Comparison of ENCODE assay signal across 12 cellular contexts in the genomic region with DNA sequence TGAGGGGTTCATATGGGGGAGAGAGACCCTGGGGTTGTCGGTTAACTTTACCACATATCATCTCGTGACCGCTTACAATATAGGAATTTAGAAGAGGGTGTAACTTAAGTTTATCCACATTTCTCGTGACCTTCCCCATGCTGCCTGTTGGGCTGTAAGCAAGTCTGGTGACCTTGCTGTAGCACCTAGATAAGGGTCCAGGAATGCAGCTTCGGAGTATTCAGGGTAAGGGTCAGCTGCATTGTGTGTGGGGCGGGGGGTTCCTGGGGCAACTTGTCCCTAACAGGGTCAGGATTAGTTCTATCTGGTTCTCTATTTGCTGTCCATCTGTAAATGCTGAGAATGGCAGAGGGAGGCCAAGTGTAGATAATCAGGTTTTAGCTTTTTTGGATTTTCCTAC. TPM values are rescaled to one million over a fixed set of nuclear protein-coding genes. Genes with fewer than 3 reads are reported as not detected.
DNase-seq lines count a peak whose midpoint lies in the region; ATAC-seq and TF ChIP-seq lines count a peak whose summit lies in the region.
"Had no signal": no experiment of that assay in that cellular context is flagged by ENCODE, and none has a peak within 500 bp of the region (broad histone marks: within the 10 kb centered on the region; RNA-seq: fewer than 3 reads in every experiment).

No MANE protein-coding gene starts in this region.

- H3K4me1 Mint-ChIP-seq in activated T-cell treated with anti-CD3 and anti-CD28 coated beads, Interleukin-2, amount 50 U/mL, for 4 hours (ENCODE audit: low read depth) = peaks cover 6% of the 10 kb centered on the region
- H3K4me1 Mint-ChIP-seq in mesothelial cell of epicardium = peaks cover 52% of the 10 kb centered on the region

- H3K27ac ChIP-seq in body of pancreas (peak overlapping the region in 3 of 4 donors; percentile 42 to 84 (median 79)), suprapubic skin (peak overlapping the region; percentile 96)
- H3K27ac ChIP-seq: VCaP had no signal

- no peaks in the 10 kb centered on the region for H3K36me3 Mint-ChIP-seq in activated T-cell treated with anti-CD3 and anti-CD28 coated beads, Interleukin-2, amount 50 U/mL, for 4 hours (ENCODE audit: insufficient read depth)
- H3K36me3 Mint-ChIP-seq in mesothelial cell of epicardium = no peaks in the 10 kb centered on the region

- TF ChIP-seq EP300 in suprapubic skin (IDR thresholded peaks at IDR 0.05) = no peak

- TF ChIP-seq POLR2A in body of pancreas (IDR thresholded peaks at IDR 0.05) (no peak), suprapubic skin (IDR thresholded peaks at IDR 0.05) (no peak)

- no peaks in the 10 kb centered on the region for H3K9me3 Mint-ChIP-seq in activated T-cell treated with anti-CD3 and anti-CD28 coated beads, Interleukin-2, amount 50 U/mL, for 4 hours
- H3K9me3 Mint-ChIP-seq in mesothelial cell of epicardium = no peaks in the 10 kb centered on the region

- H3K4me3 ChIP-seq in body of pancreas (no peak overlapping the region), suprapubic skin (no peak overlapping the region)

- H3K4me1 ChIP-seq in body of pancreas = peaks cover 35% of the 10 kb centered on the region
- peaks cover 38% of the 10 kb centered on the region for H3K4me1 ChIP-seq in suprapubic skin

- H3K4me3 Mint-ChIP-seq in activated T-cell treated with anti-CD3 and anti-CD28 coated beads, Interleukin-2, amount 50 U/mL, for 4 hours = peak overlapping the region; percentile 19
- H3K4me3 Mint-ChIP-seq in mesothelial cell of epicardium = peak overlapping the region; percentile 97

- H3K9me3 ChIP-seq in body of pancreas = no peaks in the 10 kb centered on the region
- no peaks in the 10 kb centered on the region for H3K9me3 ChIP-seq in suprapubic skin

- ATAC-seq in activated T-cell treated with anti-CD3 and anti-CD28 coated beads, Interleukin-2, amount 50 U/mL, for 4 hours = no peak
- no peak for ATAC-seq in body of pancreas

- WGBS in body of pancreas, 2 donors = 68 to 81% methylated on average over 5 to 6 of the region's 6 CpGs
- 90% methylated on average over 6 of the region's 6 CpGs for WGBS in suprapubic skin

- H3K27me3 ChIP-seq in body of pancreas (no peaks in the 10 kb centered on the region), suprapubic skin (no peaks in the 10 kb centered on the region)

- peak overlapping the region; percentile 53 for H3K27ac Mint-ChIP-seq in mesothelial cell of epicardium

- TF ChIP-seq CTCF in body of pancreas (IDR thresholded peaks at IDR 0.05) (no peak), mesothelial cell of epicardium (IDR thresholded peaks at IDR 0.05; ENCODE audit: unreplicated experiment) (no peak), suprapubic skin (IDR thresholded peaks at IDR 0.05) (no peak)

- intact Hi-C loops in body of pancreas (cut with DNase I) = no loop called here

- no peaks in the 10 kb centered on the region for H3K36me3 ChIP-seq in body of pancreas (replicated peaks in 1 of 2; ENCODE audit: insufficient read depth in 1 of 2, low read depth in 2 of 2)
- H3K36me3 ChIP-seq in suprapubic skin = no peaks in the 10 kb centered on the region

- no peak for DNase-seq in activated T-cell treated with anti-CD3 and anti-CD28 coated beads, Interleukin-2, amount 50 U/mL, for 4 hours
- DNase-seq in activated T-cell treated with anti-CD3 and anti-CD28 coated beads, Interleukin-2, amount 50 U/mL, for 1 hour = no peak
- no peak for DNase-seq in body of pancreas
- DNase-seq in mesothelial cell of epicardium (ENCODE audit: low spot score in 2 of 2, unreplicated experiment in 2 of 2) = no peak
- no peak for DNase-seq in suprapubic skin (ENCODE audit: low spot score in 2 of 2)
- no peak for DNase-seq in activated CD4-positive, alpha-beta T cell treated with anti-CD3 and anti-CD28 coated beads for 4 hours
- DNase-seq in NOMO-1 treated with DMSO at 0.1 percent for 48 hours (lab: John Stamatoyannopoulos, UW; ENCODE audit: unreplicated experiment) = no peak
- no peak for DNase-seq in kidney tubule cell (ENCODE audit: low spot score)
- DNase-seq: activated effector memory CD4-positive, alpha-beta T cell treated with Interleukin-2 at 50 U/mL for 16 hours; effector memory CD4-positive, alpha-beta T cell; RPMI8226 had no signal

- H3K27me3 Mint-ChIP-seq in activated T-cell treated with anti-CD3 and anti-CD28 coated beads, Interleukin-2, amount 50 U/mL, for 4 hours (ENCODE audit: low read depth) = peaks cover 44% of the 10 kb centered on the region
- no peaks in the 10 kb centered on the region for H3K27me3 Mint-ChIP-seq in mesothelial cell of epicardium (ENCODE audit: low read depth)

RNA-seq across cellular contexts. Expression of a gene that starts 1.3 kb away (rescaled TPM):
- 1 to 10 TPM in 2 of 3 donors, under 1 TPM in 1; 0.90 to 2.0 (median 1.1) TPM for total RNA-seq in activated T-cell treated with anti-CD3 and anti-CD28 coated beads, Interleukin-2, amount 50 U/mL, for 4 hours
- total RNA-seq in body of pancreas = 10 to 100 TPM in 1 of 2 donors, 1 to 10 TPM in 1; 8.6 to 19.4 TPM
- total RNA-seq in mesothelial cell of epicardium = 26.2 to 27.6 TPM (median 26.3 TPM) in 3 replicates
- 10 to 100 TPM; 17.9 to 29.3 (median 23.2) TPM for total RNA-seq in suprapubic skin
